19 cellular contexts compared by ENCODE assay signal in the genomic region with DNA sequence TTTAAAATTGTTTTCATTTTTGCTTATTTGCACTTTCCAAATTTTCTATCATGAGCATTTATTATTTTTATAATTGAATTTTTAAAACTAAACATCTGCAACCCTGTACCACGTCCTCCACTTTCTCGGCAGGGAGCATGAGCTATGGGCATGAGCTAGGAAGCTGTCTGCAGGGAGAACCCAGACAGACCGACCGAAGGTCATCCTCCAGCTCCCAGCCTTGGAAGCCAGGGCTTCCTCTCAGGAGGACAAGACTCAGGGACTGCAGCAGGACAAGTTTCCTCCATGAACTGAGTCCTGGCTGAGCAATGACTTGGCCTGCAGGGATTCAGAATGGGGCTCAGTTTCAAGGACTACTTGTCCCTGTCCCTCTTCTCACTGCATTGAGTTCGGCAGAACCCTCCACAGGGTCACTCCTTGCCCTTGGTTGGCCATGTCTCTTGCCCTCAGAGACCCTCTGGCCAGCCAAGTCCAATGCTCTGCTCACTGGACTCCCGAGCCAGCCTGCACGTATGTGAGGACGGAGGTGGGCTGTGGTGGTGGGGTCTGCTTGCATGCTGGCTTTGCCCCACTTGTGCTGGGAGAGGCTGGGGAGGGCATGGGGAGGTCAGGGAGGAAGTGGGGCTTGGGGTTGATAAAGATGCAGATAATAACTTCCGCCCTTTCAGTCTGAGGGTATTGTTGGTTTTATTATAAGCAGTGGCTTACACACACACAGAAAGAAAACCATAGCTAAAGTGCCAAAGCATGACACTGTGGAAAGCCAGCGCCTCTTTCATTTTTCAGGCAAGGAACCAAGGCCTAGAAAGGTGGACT. TPM values are rescaled to one million over a fixed set of nuclear protein-coding genes. Genes with fewer than 3 reads are reported as not detected.
DNase-seq lines count a peak whose midpoint lies in the region; ATAC-seq, FAIRE-seq and TF ChIP-seq lines count a peak whose summit lies in the region.
"Had no signal": no experiment of that assay in that cellular context is flagged by ENCODE, and none has a peak within 500 bp of the region (broad histone marks: within the 10 kb centered on the region; RNA-seq: fewer than 3 reads in every experiment).

No MANE protein-coding gene starts in this region.

- H3K9me3 ChIP-seq in right lobe of liver = no peaks in the 10 kb centered on the region

- H3K4me3 Mint-ChIP-seq in T-helper 2 cell treated with Interferon-gamma antibody and Interleukin-4, amounts not matched to agents 5 μg/mL and 100 μg/mL, for 36 hours = peak overlapping the region; percentile 76
- H3K4me3 Mint-ChIP-seq: activated T-helper 1 cell treated with anti-CD3 and anti-CD28 coated beads, Interleukin-12 subunit alpha, Interleukin-12 subunit beta, Interleukin-2, Interleukin-4 antibody, amounts not matched to agents 30 ng/mL and 10 ng/mL and 1 ng/mL, durations not matched to agents 14 hours and 24 hours and 36 hours; B cell; GM23338 had no signal

- intact Hi-C loops in cardiac septum (cut with DNase I) (no loop called here), left ventricle myocardium superior (cut with micrococcal nuclease) (no loop called here), right lobe of liver (cut with DNase I) (no loop called here)

- ATAC-seq in left ventricle myocardium superior (no peak), right lobe of liver (peak; percentile 25 to 59 (median 34))
- ATAC-seq: GM23338 had no signal

- H3K27me3 ChIP-seq in right lobe of liver = no peaks in the 10 kb centered on the region
- H3K27me3 ChIP-seq: cardiac muscle cell had no signal

- DNase-seq in cardiac septum (ENCODE audit: low spot score) = peak; percentile 67
- no peak for DNase-seq in left ventricle myocardium superior
- peak; percentile 18 for DNase-seq in T-helper 2 cell treated with Interferon-gamma antibody and Interleukin-4, amounts not matched to agents 5 μg/mL and 100 μg/mL, for 36 hours (ENCODE audit: low spot score)
- no peak for DNase-seq in right lobe of liver
- no peak for DNase-seq in H54 (ENCODE audit: insufficient read length, low spot score)
- DNase-seq in effector CD8-positive, alpha-beta T cell (lab: John Stamatoyannopoulos, UW) = no peak
- no peak for DNase-seq in DMS153 treated with DMSO at 0.1 percent for 48 hours (lab: John Stamatoyannopoulos, UW; ENCODE audit: unreplicated experiment)
- DNase-seq in DMS 273 treated with DMSO at 0.1 percent for 48 hours (lab: John Stamatoyannopoulos, UW) = no peak
- DNase-seq: NCI-H2081; SHP77 treated with DMSO at 0.1 percent for 48 hours; stimulated activated CD4-positive, alpha-beta T cell treated with anti-CD3 and anti-CD28 coated beads, Interleukin-4, amount 100 ng/mL, for 4 hours; stimulated activated naive CD4-positive, alpha-beta T cell had no signal

- peaks cover 59% of the 10 kb centered on the region for H3K4me1 Mint-ChIP-seq in T-helper 2 cell treated with Interferon-gamma antibody and Interleukin-4, amounts not matched to agents 5 μg/mL and 100 μg/mL, for 36 hours (ENCODE audit: low read depth)

- H3K36me3 ChIP-seq in right lobe of liver = no peaks in the 10 kb centered on the region
- H3K36me3 ChIP-seq: cardiac muscle cell had no signal

- H3K4me3 ChIP-seq in right lobe of liver = no peak overlapping the region
- H3K4me3 ChIP-seq: cardiac muscle cell, GM23338 had no signal

- no peak for FAIRE-seq in H54 (lab: Jason Lieb, UNC)

- no peaks in the 10 kb centered on the region for H3K4me1 ChIP-seq in right lobe of liver

- H3K27ac ChIP-seq in right lobe of liver = no peak overlapping the region
- H3K27ac ChIP-seq: cardiac muscle cell, VCaP had no signal

- WGBS in right lobe of liver (ENCODE audit: insufficient coverage, low coverage, low lambda C conversion rate, missing lambda C conversion rate) = 69% methylated on average over 8 of the region's 10 CpGs

- peaks cover 7% of the 10 kb centered on the region for H3K27me3 Mint-ChIP-seq in T-helper 2 cell treated with Interferon-gamma antibody and Interleukin-4, amounts not matched to agents 5 μg/mL and 100 μg/mL, for 36 hours (ENCODE audit: low read depth)

- peak overlapping the region; percentile 78 for H3K27ac Mint-ChIP-seq in T-helper 2 cell treated with Interferon-gamma antibody and Interleukin-4, amounts not matched to agents 5 μg/mL and 100 μg/mL, for 36 hours
- H3K27ac Mint-ChIP-seq: activated T-helper 1 cell treated with anti-CD3 and anti-CD28 coated beads, Interleukin-12 subunit alpha, Interleukin-12 subunit beta, Interleukin-2, Interleukin-4 antibody, amounts not matched to agents 30 ng/mL and 10 ng/mL and 1 ng/mL, durations not matched to agents 14 hours and 24 hours and 36 hours; B cell; GM23338 had no signal

- TF ChIP-seq POLR2A in right lobe of liver (IDR thresholded peaks at IDR 0.05) (no peak), H54 (IDR thresholded peaks at IDR 0.05; ENCODE audit: low read depth, low read length) (no peak)

- no peak for TF ChIP-seq CTCF in right lobe of liver (IDR thresholded peaks at IDR 0.05)

- peaks cover 30% of the 10 kb centered on the region for H3K36me3 Mint-ChIP-seq in T-helper 2 cell treated with Interferon-gamma antibody and Interleukin-4, amounts not matched to agents 5 μg/mL and 100 μg/mL, for 36 hours (ENCODE audit: low read depth)

- H3K9me3 Mint-ChIP-seq in T-helper 2 cell treated with Interferon-gamma antibody and Interleukin-4, amounts not matched to agents 5 μg/mL and 100 μg/mL, for 36 hours = no peaks in the 10 kb centered on the region
- H3K9me3 Mint-ChIP-seq: activated T-helper 1 cell treated with anti-CD3 and anti-CD28 coated beads, Interleukin-12 subunit alpha, Interleukin-12 subunit beta, Interleukin-2, Interleukin-4 antibody, amounts not matched to agents 30 ng/mL and 10 ng/mL and 1 ng/mL, durations not matched to agents 14 hours and 24 hours and 36 hours; GM23338 had no signal

RNA-seq across cellular contexts. Expression of a gene that starts 6.6 kb away (rescaled TPM):
- total RNA-seq in cardiac septum = 0.22 TPM
- total RNA-seq in left ventricle myocardium superior = not detected
- total RNA-seq in right lobe of liver = under 1 TPM; 0.11 to 0.66 (median 0.36) TPM
- total RNA-seq: activated T-helper 1 cell treated with anti-CD3 and anti-CD28 coated beads, Interleukin-12 subunit alpha, Interleukin-12 subunit beta, Interleukin-2, Interleukin-4 antibody, amounts not matched to agents 30 ng/mL and 10 ng/mL and 1 ng/mL, durations not matched to agents 14 hours and 24 hours and 36 hours; kidney epithelial cell; LHCN-M2 had no signal

RNA-seq across cellular contexts. Expression of a gene that starts 59.4 kb away (rescaled TPM):
- total RNA-seq in cardiac septum (299 TPM), left ventricle myocardium superior (241 TPM), right lobe of liver (100 to 1,000 TPM in 5 of 6 experiments, 10 to 100 TPM in 1; 78.8 to 203 (median 146) TPM)

Comparison
In these comparisons a context has a peak if more than half of its experiments do, and no peak if none do; other contexts are left out.
1. DNase-seq: peak in cardiac septum (single experiment) and T-helper 2 cell treated with Interferon-gamma antibody and Interleukin-4, amounts not matched to agents 5 μg/mL and 100 μg/mL, for 36 hours (single experiment); none in left ventricle myocardium superior (single experiment), right lobe of liver (0 of 3), H54 (single experiment), effector CD8-positive, alpha-beta T cell (single experiment), DMS153 treated with DMSO at 0.1 percent for 48 hours (single experiment) and DMS 273 treated with DMSO at 0.1 percent for 48 hours (single experiment).